ENCODE assay signal across 25 cellular contexts in genomic region chr6:42969431-42969830, GRCh38. TPM values are rescaled to one million over a fixed set of nuclear protein-coding genes. Genes with fewer than 3 reads are reported as not detected.
"Had no signal": no experiment of that assay in that cellular context is flagged by ENCODE, and none has a peak within 500 bp of the region (broad histone marks: within the 10 kb centered on the region; RNA-seq: fewer than 3 reads in every experiment).

No MANE protein-coding gene starts in this region.

- H3K9me3 ChIP-seq: psoas muscle, spleen, tibial artery, upper lobe of right lung, vagina had no signal

- H3K4me3 Mint-ChIP-seq: naive B cell; nephron; stimulated activated memory B cell treated with anti-CD40 and anti-IgM and Interleukin-4, amounts not matched to agents 10 μg/mL and 1 μg/mL and 100 μg/mL, for 72 hours; stimulated activated naive CD8-positive, alpha-beta T cell treated with anti-CD3 and anti-CD28 coated beads, Interleukin-15, Interleukin-2, amounts not matched to agents 100 ng/mL and 50 ng/mL, for 24 hours had no signal

- H3K27ac ChIP-seq: coronary artery, hepatocyte, psoas muscle, spleen, tibial artery, upper lobe of right lung, vagina had no signal

- H2AFZ ChIP-seq: hepatocyte had no signal

- H3K27ac Mint-ChIP-seq: nephron; stimulated activated memory B cell treated with anti-CD40 and anti-IgM and Interleukin-4, amounts not matched to agents 10 μg/mL and 1 μg/mL and 100 μg/mL, for 72 hours; stimulated activated naive CD8-positive, alpha-beta T cell treated with anti-CD3 and anti-CD28 coated beads, Interleukin-15, Interleukin-2, amounts not matched to agents 100 ng/mL and 50 ng/mL, for 24 hours had no signal

- FAIRE-seq: kidney had no signal

- H3K4me3 ChIP-seq: coronary artery, hepatocyte, lung, psoas muscle, spleen, tibial artery, upper lobe of right lung, vagina had no signal

- H3K27me3 Mint-ChIP-seq: naive B cell; stimulated activated memory B cell treated with anti-CD40 and anti-IgM and Interleukin-4, amounts not matched to agents 10 μg/mL and 1 μg/mL and 100 μg/mL, for 72 hours; stimulated activated naive CD8-positive, alpha-beta T cell treated with anti-CD3 and anti-CD28 coated beads, Interleukin-15, Interleukin-2, amounts not matched to agents 100 ng/mL and 50 ng/mL, for 24 hours had no signal

- H3K79me2 ChIP-seq: hepatocyte had no signal

- H3K9me3 Mint-ChIP-seq: naive B cell; nephron; stimulated activated memory B cell treated with anti-CD40 and anti-IgM and Interleukin-4, amounts not matched to agents 10 μg/mL and 1 μg/mL and 100 μg/mL, for 72 hours; stimulated activated naive CD8-positive, alpha-beta T cell treated with anti-CD3 and anti-CD28 coated beads, Interleukin-15, Interleukin-2, amounts not matched to agents 100 ng/mL and 50 ng/mL, for 24 hours had no signal

- H3K4me1 ChIP-seq: tibial artery, upper lobe of right lung, vagina had no signal

- H3K27me3 ChIP-seq: hepatocyte, spleen, tibial artery, upper lobe of right lung, vagina had no signal

- DNase-seq: effector CD8-positive, alpha-beta T cell; foreskin melanocyte; kidney; left cardiac atrium; left ventricle myocardium superior; mesenchymal stem cell; naive B cell; occipital lobe; psoas muscle; retina; spleen; stimulated activated CD4-positive, alpha-beta T cell treated with anti-CD3 and anti-CD28 coated beads, Interleukin-15, amount 100 ng/mL, for 24 hours; stimulated activated CD4-positive, alpha-beta T cell treated with anti-CD3 and anti-CD28 coated beads, Interleukin-1b, Interleukin-23, amount 100 ng/mL, for 48 hours; stimulated activated CD4-positive, alpha-beta T cell treated with anti-CD3 and anti-CD28 coated beads, Interleukin-4, amount 100 ng/mL, for 24 hours; tibial artery; upper lobe of right lung had no signal

- H3K4me1 Mint-ChIP-seq: nephron had no signal

- ATAC-seq: left cardiac atrium; left ventricle myocardium superior; psoas muscle; sciatic nerve; stimulated activated memory B cell treated with anti-CD40 and anti-IgM and Interleukin-4, amounts not matched to agents 10 μg/mL and 1 μg/mL and 100 μg/mL, for 72 hours; upper lobe of right lung had no signal

- H3K4me2 ChIP-seq: hepatocyte had no signal

RNA-seq across cellular contexts. Expression of gene GNMT, which starts 8.9 kb away (rescaled TPM):
- total RNA-seq: occipital lobe, skeletal muscle tissue had no signal
